Comparison of ENCODE assay signal across 8 cellular contexts in the genomic region with DNA sequence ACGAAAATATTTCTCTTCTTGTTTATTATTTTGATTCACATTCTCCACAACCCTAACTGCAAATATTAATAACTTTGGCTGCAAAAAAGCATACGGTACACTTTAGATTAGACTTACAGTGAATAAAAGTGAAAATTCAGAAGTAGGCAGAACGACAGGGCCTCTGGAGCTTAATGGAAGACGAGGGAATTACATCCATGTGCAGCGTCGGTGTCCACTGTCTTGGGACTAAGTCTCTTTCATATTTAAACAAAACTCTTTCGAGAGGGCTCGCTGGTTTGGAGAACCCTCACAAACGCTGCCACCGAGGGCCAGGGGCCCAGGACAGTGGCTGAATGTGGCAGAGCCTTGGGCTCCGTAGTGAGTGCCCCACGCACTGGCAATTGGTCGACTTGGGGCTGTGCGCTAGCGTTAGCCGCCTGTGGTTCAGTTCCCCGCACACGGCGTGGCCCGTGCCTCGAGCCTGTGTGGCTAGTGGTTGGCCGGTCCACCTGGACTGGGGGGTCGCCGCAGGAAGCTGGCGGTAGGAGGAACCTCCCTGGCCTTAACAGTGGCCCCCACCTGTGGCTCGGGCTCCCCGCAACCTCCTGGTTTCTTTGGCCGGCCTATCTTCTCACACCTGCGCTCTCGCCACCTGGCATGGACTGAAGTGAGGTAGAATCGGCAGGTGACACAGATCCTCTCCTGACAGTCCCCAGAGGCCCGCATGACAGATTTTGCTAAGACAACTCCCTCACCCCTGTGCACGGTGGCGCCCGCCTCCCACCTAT. TPM values are rescaled to one million over a fixed set of nuclear protein-coding genes. Genes with fewer than 3 reads are reported as not detected.
A peak's percentile ranks its signal among the peaks of the same experiment; 100 is the strongest.
DNase-seq lines count a peak whose midpoint lies in the region; ATAC-seq and TF ChIP-seq lines count a peak whose summit lies in the region.

No MANE protein-coding gene starts in this region.

- H3K27me3 Mint-ChIP-seq in stimulated activated naive CD8-positive, alpha-beta T cell treated with anti-CD3 and anti-CD28 coated beads, Interleukin-15, Interleukin-2, amounts not matched to agents 100 ng/mL and 50 ng/mL, for 24 hours = peaks cover 93% of the 10 kb centered on the region

- CTCF ChIA-PET in RWPE1 (lab: Yijun Ruan, JAX) = interaction anchor here (0.6 kb wide), 1 partner anchor 281 kb away, joined by 4 read pairs; no protein-coding TSS in a partner anchor

- ATAC-seq in stimulated activated naive CD8-positive, alpha-beta T cell treated with anti-CD3 and anti-CD28 coated beads, Interleukin-15, Interleukin-2, amounts not matched to agents 100 U/mL and 50 U/mL, for 24 hours = no peak
- ATAC-seq in left lung = peak; percentile 3
- ATAC-seq in upper lobe of right lung = no peak

- POLR2A ChIA-PET in RWPE1 (lab: Yijun Ruan, JAX; ENCODE audit: low non-redundant PET) = no interaction called here

- H3K4me1 ChIP-seq in left lung (peaks cover 21 to 55% of the 10 kb centered on the region in 2 donors), upper lobe of right lung (peaks cover 39% of the 10 kb centered on the region)

- peak overlapping the region in 1 of 2 donors; percentile 25 for H3K4me3 ChIP-seq in left lung
- H3K4me3 ChIP-seq in upper lobe of right lung = peak overlapping the region; percentile 32

- H3K4me1 Mint-ChIP-seq in stimulated activated naive CD8-positive, alpha-beta T cell treated with anti-CD3 and anti-CD28 coated beads, Interleukin-15, Interleukin-2, amounts not matched to agents 100 ng/mL and 50 ng/mL, for 24 hours (ENCODE audit: low read depth) = peaks cover 53% of the 10 kb centered on the region

- peak overlapping the region; percentile 39 for H3K4me3 Mint-ChIP-seq in stimulated activated naive CD8-positive, alpha-beta T cell treated with anti-CD3 and anti-CD28 coated beads, Interleukin-15, Interleukin-2, amounts not matched to agents 100 ng/mL and 50 ng/mL, for 24 hours

- H3K27me3 ChIP-seq in left lung (peaks cover 100% of the 10 kb centered on the region in 2 donors), upper lobe of right lung (peaks cover 98% of the 10 kb centered on the region)

- H3K27ac Mint-ChIP-seq in stimulated activated naive CD8-positive, alpha-beta T cell treated with anti-CD3 and anti-CD28 coated beads, Interleukin-15, Interleukin-2, amounts not matched to agents 100 ng/mL and 50 ng/mL, for 24 hours = no peak overlapping the region

- intact Hi-C loops in left lung (cut with DNase I) = no loop called here
- intact Hi-C loops in upper lobe of right lung (cut with DNase I) = no loop called here

- DNase-seq in stimulated activated naive CD8-positive, alpha-beta T cell treated with anti-CD3 and anti-CD28 coated beads, Interleukin-15, Interleukin-2, amounts not matched to agents 100 U/mL and 50 U/mL, for 24 hours = no peak
- DNase-seq in RWPE1 (ENCODE audit: low spot score) (no peak), left lung (peak in 1 of 2 donors; percentile 71), upper lobe of right lung (no peak), activated gamma-delta T cell treated with Interleukin-2 at 50 U/mL for 16 hours (no peak), NCI-H2196 treated with DMSO at 0.1 percent for 48 hours (lab: John Stamatoyannopoulos, UW; ENCODE audit: unreplicated experiment) (no peak), NCI-H2227 treated with DMSO at 0.1 percent for 48 hours (lab: John Stamatoyannopoulos, UW) (no peak)

- H3K36me3 ChIP-seq in left lung (no peaks in the 10 kb centered on the region), upper lobe of right lung (no peaks in the 10 kb centered on the region)

- H3K9me3 Mint-ChIP-seq in stimulated activated naive CD8-positive, alpha-beta T cell treated with anti-CD3 and anti-CD28 coated beads, Interleukin-15, Interleukin-2, amounts not matched to agents 100 ng/mL and 50 ng/mL, for 24 hours = peaks cover 3% of the 10 kb centered on the region

- H3K27ac ChIP-seq in RWPE1 = peak overlapping the region; percentile 72; the same call in 1 of the 2 replicates
- H3K27ac ChIP-seq in left lung = no peak overlapping the region
- H3K27ac ChIP-seq in upper lobe of right lung = no peak overlapping the region

- H3K9me3 ChIP-seq in left lung = no peaks in the 10 kb centered on the region
- H3K9me3 ChIP-seq in upper lobe of right lung = no peaks in the 10 kb centered on the region

- TF ChIP-seq CTCF in RWPE1 (conservative IDR thresholded peaks at IDR 0.05; ENCODE audit: low read depth) (no peak), left lung (IDR thresholded peaks at IDR 0.05) (no peak), upper lobe of right lung (IDR thresholded peaks at IDR 0.05) (no peak)

- peaks cover 4% of the 10 kb centered on the region for H3K36me3 Mint-ChIP-seq in stimulated activated naive CD8-positive, alpha-beta T cell treated with anti-CD3 and anti-CD28 coated beads, Interleukin-15, Interleukin-2, amounts not matched to agents 100 ng/mL and 50 ng/mL, for 24 hours (ENCODE audit: low read depth)

RNA-seq across cellular contexts. Expression of a gene that starts 0.7 kb away (rescaled TPM):
- total RNA-seq in left lung (1 to 10 TPM in 1 of 2 donors, under 1 TPM in 1; 0.35 to 1.4 TPM), upper lobe of right lung (0.78 TPM)
